ENCODE assay signal across 8 cellular contexts in genomic region chr20:25865715-25866656, GRCh38.
DNase-seq lines count a peak whose midpoint lies in the region; ATAC-seq and TF ChIP-seq lines count a peak whose summit lies in the region.

No MANE protein-coding gene starts in this region.

- H3K27me3 ChIP-seq in MM.1S (replicated peaks; ENCODE audit: insufficient read depth, low read length), result 0 out of 2 replicates have a peak, but pooled peaks cover 2% of the 10 kb centered on the region
- no peaks in the 10 kb centered on the region for H3K27me3 ChIP-seq in right cardiac atrium (ENCODE audit: control insufficient read depth, insufficient read depth)

- H3K4me1 ChIP-seq in MM.1S (ENCODE audit: low read length) (peaks cover 8% of the 10 kb centered on the region), right cardiac atrium (ENCODE audit: control insufficient read depth, insufficient read depth, low read length) (no peaks in the 10 kb centered on the region)

- no peak overlapping the region for H3K27ac Mint-ChIP-seq in T-helper 1 cell treated with Interleukin-12 subunit alpha and Interleukin-12 subunit beta and Interleukin-4 antibody, amounts not matched to agents 30 μg/mL and 1 μg/mL, for 36 hours

- intact Hi-C loops in right cardiac atrium (cut with DNase I) (no loop called here), lower leg skin (cut with DNase I; ENCODE audit: low total_unique reads) (no loop called here)

- H3K79me2 ChIP-seq in MM.1S (ENCODE audit: low read length), result no peaks in the 10 kb centered on the region

- H3K4me3 Mint-ChIP-seq in T-helper 1 cell treated with Interleukin-12 subunit alpha and Interleukin-12 subunit beta and Interleukin-4 antibody, amounts not matched to agents 30 μg/mL and 1 μg/mL, for 36 hours, result peak overlapping the region; percentile 45

- no peaks in the 10 kb centered on the region for H3F3A ChIP-seq in MM.1S (ENCODE audit: insufficient read depth, low read length)

- DNase-seq in GM12865 (ENCODE audit: low read depth) (peak; percentile 78), MM.1S (peak; percentile 85), astrocyte of the cerebellum (ENCODE audit: low read depth) (peak; percentile 33), right cardiac atrium (peak; percentile 85 to 93 (median 93)), retina (peak; percentile 92), lower leg skin (ENCODE audit: low spot score in 2 of 2) (no peak)

- no peak overlapping the region; the same call in 1 of the 2 replicates for H3K9ac ChIP-seq in MM.1S (ENCODE audit: low read length)

- peak overlapping the region; percentile 85; the same call in 1 of the 2 replicates for H3K4me2 ChIP-seq in MM.1S (ENCODE audit: low read depth, low read length)

- TF ChIP-seq CTCF in GM12865 (IDR thresholded peaks at IDR 0.05; ENCODE audit: insufficient read depth, low read depth, low read length, missing control alignments) (no peak), MM.1S (IDR thresholded peaks at IDR 0.05; ENCODE audit: low read length) (no peak), astrocyte of the cerebellum (IDR thresholded peaks at IDR 0.05; ENCODE audit: low read depth, low read length, missing control alignments) (no peak), lower leg skin (IDR thresholded peaks at IDR 0.05) (no peak)

- no peaks in the 10 kb centered on the region for H3K9me3 Mint-ChIP-seq in T-helper 1 cell treated with Interleukin-12 subunit alpha and Interleukin-12 subunit beta and Interleukin-4 antibody, amounts not matched to agents 30 μg/mL and 1 μg/mL, for 36 hours

- H2AFZ ChIP-seq in MM.1S (ENCODE audit: low read length), result peak overlapping the region; percentile 93

- in situ Hi-C loops in astrocyte of the cerebellum (cut with HindIII; ENCODE audit: low sequenced_read_pairs), result no loop called here

- H3K36me3 Mint-ChIP-seq in T-helper 1 cell treated with Interleukin-12 subunit alpha and Interleukin-12 subunit beta and Interleukin-4 antibody, amounts not matched to agents 30 μg/mL and 1 μg/mL, for 36 hours (ENCODE audit: low read depth), result no peaks in the 10 kb centered on the region

- H3K4me1 Mint-ChIP-seq in T-helper 1 cell treated with Interleukin-12 subunit alpha and Interleukin-12 subunit beta and Interleukin-4 antibody, amounts not matched to agents 30 μg/mL and 1 μg/mL, for 36 hours (ENCODE audit: low read depth), result peaks cover 22% of the 10 kb centered on the region

- H3K9me3 ChIP-seq in MM.1S (replicated peaks; ENCODE audit: insufficient read depth, low read length) (no peaks in the 10 kb centered on the region), right cardiac atrium (ENCODE audit: control insufficient read depth, low read length) (no peaks in the 10 kb centered on the region)

- no peaks in the 10 kb centered on the region for H3K9me2 ChIP-seq in MM.1S (replicated peaks; ENCODE audit: insufficient read depth, low read length)

- H3K27ac ChIP-seq in MM.1S (ENCODE audit: low read length), result no peak overlapping the region
- no peak overlapping the region for H3K27ac ChIP-seq in right cardiac atrium (ENCODE audit: low read length)

- 30% methylated on average over 43 of the region's 43 CpGs for WGBS in right cardiac atrium
- 20 to 26% methylated on average over 39 to 41 of the region's 43 CpGs for WGBS in lower leg skin, 2 donors

- no peak for TF ChIP-seq POLR2A in lower leg skin (IDR thresholded peaks at IDR 0.05)

- no peaks in the 10 kb centered on the region for H4K20me1 ChIP-seq in MM.1S (ENCODE audit: insufficient read depth, low read length)

- ATAC-seq in right cardiac atrium (peak; percentile 62 to 63), GM18517 (IDR thresholded peaks at IDR 0.05; ENCODE audit: unreplicated experiment) (no peak)

- peaks cover 72% of the 10 kb centered on the region for H3K27me3 Mint-ChIP-seq in T-helper 1 cell treated with Interleukin-12 subunit alpha and Interleukin-12 subunit beta and Interleukin-4 antibody, amounts not matched to agents 30 μg/mL and 1 μg/mL, for 36 hours (ENCODE audit: low read depth)

- H3K4me3 ChIP-seq in GM12865 (ENCODE audit: low read depth, low read length), result no peak overlapping the region; the same call in 1 of the 2 replicates
- H3K4me3 ChIP-seq in MM.1S (ENCODE audit: low read length), result peak overlapping the region; percentile 61
- H3K4me3 ChIP-seq in astrocyte of the cerebellum (ENCODE audit: low read depth, low read length), result peak overlapping the region; percentile 24
- H3K4me3 ChIP-seq in right cardiac atrium (ENCODE audit: low read length), result peak overlapping the region; percentile 37
- H3K4me3 ChIP-seq in lower leg skin (ENCODE audit: low read depth, poor library complexity, severe bottlenecking), result no peak overlapping the region

- no peaks in the 10 kb centered on the region for H3K36me3 ChIP-seq in MM.1S (replicated peaks; ENCODE audit: insufficient read depth, low read length)

Comparison
In these comparisons a context has a peak if more than half of its experiments do, and no peak if none do; other contexts are left out.
1. DNase-seq: peak in GM12865 (single experiment), MM.1S (single experiment), astrocyte of the cerebellum (single experiment), right cardiac atrium (3 of 3) and retina (single experiment); none in lower leg skin (0 of 2).
2. H3K4me3 ChIP-seq: peak in MM.1S (single experiment), astrocyte of the cerebellum (single experiment) and right cardiac atrium (single experiment); none in GM12865 (single experiment) and lower leg skin (single experiment).